ENCODE assay signal across 22 cellular contexts in the genomic region with DNA sequence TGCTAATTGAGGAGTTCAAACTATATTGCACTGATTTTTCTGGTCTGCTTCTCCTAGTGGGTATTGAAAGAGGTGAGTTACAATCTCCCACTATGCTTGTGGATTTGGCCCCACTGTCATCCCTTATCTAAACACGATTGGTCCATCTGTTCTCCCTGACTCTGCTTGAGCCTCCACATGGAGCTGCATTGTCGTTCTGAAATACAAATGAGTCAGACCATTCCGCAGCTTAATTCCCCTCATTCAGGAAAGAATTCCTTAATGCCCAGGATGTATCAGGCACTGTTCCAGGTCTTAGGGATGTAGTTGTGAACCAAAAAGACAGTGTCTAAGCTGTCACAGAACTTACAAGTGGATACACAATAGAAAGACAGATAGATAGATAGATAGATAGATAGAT.
"Had no signal": no experiment of that assay in that cellular context is flagged by ENCODE, and none has a peak within 500 bp of the region (broad histone marks: within the 10 kb centered on the region; RNA-seq: fewer than 3 reads in every experiment).

No MANE protein-coding gene starts in this region.

- H3K4me3 ChIP-seq: colonic mucosa, hepatocyte, lung, pancreas, prostate gland, right lobe of liver, spleen, stomach, thoracic aorta, transverse colon had no signal

- H3K4me3 Mint-ChIP-seq: natural killer cell treated with Interleukin-12 subunit alpha and Interleukin-12 subunit beta and Interleukin-15 and Interleukin-18, amount 100 ng/mL, for 72 hours had no signal

- DNase-seq: colonic mucosa; dermis blood vessel endothelial cell; foreskin keratinocyte; left colon; left ventricle myocardium superior; mesenchymal stem cell; midbrain; occipital lobe; pancreas; right lobe of liver; spleen; stimulated activated CD4-positive, alpha-beta T cell treated with anti-CD3 and anti-CD28 coated beads, Interleukin-15, amount 100 ng/mL, for 24 hours; stimulated activated CD4-positive, alpha-beta T cell treated with anti-CD3 and anti-CD28 coated beads, Interleukin-2, amount 100 ng/mL, for 24 hours; stimulated activated naive CD4-positive, alpha-beta T cell; stomach; substantia nigra; transverse colon had no signal

- H3K27ac Mint-ChIP-seq: natural killer cell treated with Interleukin-12 subunit alpha and Interleukin-12 subunit beta and Interleukin-15 and Interleukin-18, amount 100 ng/mL, for 72 hours had no signal
